8 cellular contexts compared by ENCODE assay signal in genomic region chr9:93302586-93303257, GRCh38.
DNase-seq lines count a peak whose midpoint lies in the region; ATAC-seq, FAIRE-seq and TF ChIP-seq lines count a peak whose summit lies in the region.

No MANE protein-coding gene starts in this region.

- CTCF ChIA-PET in K562 (lab: Yijun Ruan, JAX; ENCODE audit: low intra/inter-chr PET ratio) = interaction anchor here (0.8 to 1.0 kb wide), 2 partner anchors 142 to 194 kb away, joined by 3 to 5 read pairs; no protein-coding TSS in a partner anchor

- no peak overlapping the region for H3K4me2 ChIP-seq in K562 (ENCODE audit: insufficient read depth, low read length)

- H3K36me3 Mint-ChIP-seq in T-helper 2 cell treated with Interferon-gamma antibody and Interleukin-4, amounts not matched to agents 5 μg/mL and 100 μg/mL, for 36 hours (ENCODE audit: low read depth) = no peaks in the 10 kb centered on the region
- no peaks in the 10 kb centered on the region for H3K36me3 Mint-ChIP-seq in immature natural killer cell

- no peaks in the 10 kb centered on the region for H3K79me2 ChIP-seq in K562 (ENCODE audit: control insufficient read depth, insufficient read depth, low read length)

- H3K9me3 Mint-ChIP-seq in T-helper 2 cell treated with Interferon-gamma antibody and Interleukin-4, amounts not matched to agents 5 μg/mL and 100 μg/mL, for 36 hours = no peaks in the 10 kb centered on the region
- no peaks in the 10 kb centered on the region for H3K9me3 Mint-ChIP-seq in immature natural killer cell

- no peak overlapping the region for H2AFZ ChIP-seq in K562 (ENCODE audit: low read depth, low read length)

- BruUV-seq in K562 (replicated peaks; lab: Mats Ljungman, UMichigan) = no TSS peak

- 11% methylated on average over 5 of the region's 6 CpGs for WGBS in K562 (ENCODE audit: insufficient coverage, low coverage, missing lambda C conversion rate)

- peak in 1 of 2 experiments; percentile 54; a peak in 2 of 4 replicates for TF ChIP-seq RAD21 in K562 (CRISPR knock-in tag; conservative IDR thresholded peaks at IDR 0.05 in 1 of 2, IDR thresholded peaks at IDR 0.05 in 1 of 2)

- H3K36me3 ChIP-seq in MG63 = no peaks in the 10 kb centered on the region
- H3K36me3 ChIP-seq in K562 (ENCODE audit: control insufficient read depth, insufficient read depth, low read length) = no peaks in the 10 kb centered on the region

- H3K4me3 ChIP-seq in MG63 = no peak overlapping the region
- no peak overlapping the region for H3K4me3 ChIP-seq in K562

- peak; percentile 56 for DNase-seq in EL
- peak; percentile 61 for DNase-seq in MG63
- peak; percentile 18 for DNase-seq in T-helper 2 cell treated with Interferon-gamma antibody and Interleukin-4, amounts not matched to agents 5 μg/mL and 100 μg/mL, for 36 hours (ENCODE audit: low spot score)
- peak; percentile 43 to 55 (median 54) for DNase-seq in K562 (ENCODE audit: extremely low read depth in 1 of 4, low spot score in 3 of 4)
- peak; percentile 36 to 59 (median 52) for DNase-seq in immature natural killer cell
- peak; percentile 61 for DNase-seq in stimulated activated CD4-positive, alpha-beta T cell treated with anti-CD3 and anti-CD28 coated beads, Interleukin-4, amount 100 ng/mL, for 1 hour
- DNase-seq in occipital lobe (lab: John Stamatoyannopoulos, UW) = no peak

- no peak overlapping the region for H3K27ac Mint-ChIP-seq in T-helper 2 cell treated with Interferon-gamma antibody and Interleukin-4, amounts not matched to agents 5 μg/mL and 100 μg/mL, for 36 hours
- no peak overlapping the region for H3K27ac Mint-ChIP-seq in immature natural killer cell

- no peak for FAIRE-seq in K562 (lab: Jason Lieb, UNC)

- TF ChIP-seq EP300 in K562 (IDR thresholded peaks at IDR 0.05; ENCODE audit: low read length) = no peak

- intact Hi-C loops in K562 (cut with micrococcal nuclease) = loop anchor here (1.0 kb wide), 1 partner anchor 142 kb away; no protein-coding TSS in a partner anchor

- no peaks in the 10 kb centered on the region for H3K9me3 ChIP-seq in MG63
- no peaks in the 10 kb centered on the region for H3K9me3 ChIP-seq in K562 (replicated peaks; ENCODE audit: control insufficient read depth, insufficient read depth, low read depth, low read length)

- ATAC-seq in K562 = peak; percentile 73
- no peak for ATAC-seq in GM19452 (IDR thresholded peaks at IDR 0.05; ENCODE audit: unreplicated experiment)

- in situ Hi-C loops in K562 (cut with MboI) = loop anchor here (5.0 to 25.0 kb wide), 3 partner anchors 140 to 290 kb away; no protein-coding TSS in a partner anchor

- H3K9me1 ChIP-seq in K562 (ENCODE audit: control insufficient read depth, insufficient read depth, low read length) = peaks cover 2% of the 10 kb centered on the region

- no peaks in the 10 kb centered on the region for H3K27me3 ChIP-seq in MG63
- H3K27me3 ChIP-seq in K562 (ENCODE audit: control insufficient read depth in 2 of 2, insufficient read depth in 2 of 2, low read length in 2 of 2) = peaks cover 42 to 88% of the 10 kb centered on the region in 2 experiments

- H4K20me1 ChIP-seq in K562 (replicated peaks; ENCODE audit: control insufficient read depth, insufficient read depth, low read length) = peaks cover 13% of the 10 kb centered on the region

- peaks cover 3% of the 10 kb centered on the region for H3K4me1 Mint-ChIP-seq in T-helper 2 cell treated with Interferon-gamma antibody and Interleukin-4, amounts not matched to agents 5 μg/mL and 100 μg/mL, for 36 hours (ENCODE audit: low read depth)
- H3K4me1 Mint-ChIP-seq in immature natural killer cell = no peaks in the 10 kb centered on the region

- H3K27me3 Mint-ChIP-seq in T-helper 2 cell treated with Interferon-gamma antibody and Interleukin-4, amounts not matched to agents 5 μg/mL and 100 μg/mL, for 36 hours (ENCODE audit: low read depth) = no peaks in the 10 kb centered on the region
- peaks cover 2 to 15% (median 11%) of the 10 kb centered on the region in 3 donors for H3K27me3 Mint-ChIP-seq in immature natural killer cell (ENCODE audit: low read depth in 3 of 3)

- no peak overlapping the region for H3K9ac ChIP-seq in K562 (ENCODE audit: insufficient read depth in 1 of 2, low read depth in 2 of 2, low read length in 2 of 2)

- H3K4me1 ChIP-seq in K562 (replicated peaks in 1 of 2; ENCODE audit: control insufficient read depth in 2 of 2, insufficient read depth in 2 of 2, low read length in 2 of 2) = peaks cover 0 to 24% of the 10 kb centered on the region in 2 experiments; a peak in 1 of 5 replicates

- no peak overlapping the region for H3K4me3 Mint-ChIP-seq in T-helper 2 cell treated with Interferon-gamma antibody and Interleukin-4, amounts not matched to agents 5 μg/mL and 100 μg/mL, for 36 hours
- H3K4me3 Mint-ChIP-seq in immature natural killer cell = no peak overlapping the region

- no peak for TF ChIP-seq POLR2A in K562 (conservative IDR thresholded peaks at IDR 0.05)

- H3K27ac ChIP-seq in K562 (ENCODE audit: extremely low read depth, low read depth, low read length) = no peak overlapping the region

- POLR2A ChIA-PET in K562 (lab: Yijun Ruan, JAX) = interaction anchor here (0.5 to 0.6 kb wide), 2 partner anchors 12 to 73 kb away, joined by 3 read pairs; no protein-coding TSS in a partner anchor

- TF ChIP-seq CTCF in K562 (IDR thresholded peaks at IDR 0.05 in 2 of 3, conservative IDR thresholded peaks at IDR 0.05 in 1 of 3; ENCODE audit: insufficient read depth in 2 of 3, low read depth in 1 of 3, low read length in 3 of 3) = peak; percentile 45 to 56 (median 49); a peak in 5 of 6 replicates

TF ChIP-seq in K562, 482 proteins besides CTCF, POLR2A, EP300 and RAD21 (continues in another document):
- TF ChIP-seq SMC3 (conservative IDR thresholded peaks at IDR 0.05; ENCODE audit: insufficient read depth, low read depth, low read length) (peak; percentile 45), USF2 (CRISPR knock-in tag; IDR thresholded peaks at IDR 0.05) (peak; percentile 29; the same call in 1 of the 2 replicates), USF1 (CRISPR knock-in tag; IDR thresholded peaks at IDR 0.05) (peak; percentile 48; the same call in 1 of the 2 replicates), BHLHE40 (IDR thresholded peaks at IDR 0.05; ENCODE audit: low read length) (0 out of 2 replicates have a peak, but pooled peaks have one; percentile 21), ETV6 (IDR thresholded peaks at IDR 0.05; ENCODE audit: borderline replicate concordance in 1 of 2, low read depth in 2 of 2, low read length in 1 of 2) (no peak), ETV6 (CRISPR knock-in tag; IDR thresholded peaks at IDR 0.05; ENCODE audit: borderline replicate concordance) (no peak), ELK3 (CRISPR knock-in tag; IDR thresholded peaks at IDR 0.05) (no peak), MITF (IDR thresholded peaks at IDR 0.05) (0 out of 2 replicates have a peak, but pooled peaks have one; percentile 67), TRIM25 (IDR thresholded peaks at IDR 0.05; ENCODE audit: borderline replicate concordance) (no peak)
